Comparison of ENCODE assay signal across 31 cellular contexts in genomic region chr1:25532970-25533369, GRCh38.
"Had no signal": no experiment of that assay in that cellular context is flagged by ENCODE, and none has a peak within 500 bp of the region (broad histone marks: within the 10 kb centered on the region; RNA-seq: fewer than 3 reads in every experiment).

No MANE protein-coding gene starts in this region.

- DNase-seq: activated CD4-positive, alpha-beta T cell treated with anti-CD3 and anti-CD28 coated beads for 48 hours; activated CD4-positive, alpha-beta T cell treated with anti-CD3 and anti-CD28 coated beads, Interleukin-2, amount 50 U/mL, for 48 hours; activated CD8-positive, alpha-beta memory T cell treated with anti-CD3 and anti-CD28 coated beads for 24 hours; activated effector memory CD4-positive, alpha-beta T cell treated with anti-CD3 and anti-CD28 coated beads, Interleukin-2, amount 50 U/mL, for 16 hours; activated naive CD4-positive, alpha-beta T cell treated with anti-CD3 and anti-CD28 coated beads for 36 hours; activated naive CD8-positive, alpha-beta T cell treated with anti-CD3 and anti-CD28 coated beads, Interleukin-2, amount 10 ng/mL, durations not matched to agents 7 days and 5 days; dorsolateral prefrontal cortex; effector memory CD4-positive, alpha-beta T cell; heart left ventricle; hypothalamus; immature natural killer cell; kidney; left colon; mammary epithelial cell; nephron progenitor cell; nucleus accumbens; psoas muscle; stimulated activated CD4-positive, alpha-beta T cell treated with anti-CD3 and anti-CD28 coated beads, Interleukin-1b, Interleukin-23, amount 100 ng/mL, for 48 hours; stimulated activated CD4-positive, alpha-beta T cell treated with anti-CD3 and anti-CD28 coated beads, Interleukin-4, amount 100 ng/mL, for 4 hours; stimulated activated CD8-positive, alpha-beta memory T cell treated with anti-CD3 and anti-CD28 coated beads, Interleukin-4, amount 100 ng/mL, for 48 hours; stimulated activated naive CD8-positive, alpha-beta T cell treated with anti-CD3 and anti-CD28 coated beads, Interleukin-15, amount 100 ng/mL, for 72 hours; substantia nigra; thyroid gland; upper lobe of left lung had no signal

- H3K4me3 ChIP-seq: ascending aorta, coronary artery, dorsolateral prefrontal cortex, heart left ventricle, psoas muscle, smooth muscle cell, thyroid gland, upper lobe of left lung, vagina had no signal

- H3K36me3 ChIP-seq: ascending aorta, brain microvascular endothelial cell, heart left ventricle, thyroid gland, upper lobe of left lung, vagina had no signal

- H3K27ac ChIP-seq: ascending aorta, brain microvascular endothelial cell, coronary artery, heart left ventricle, parathyroid adenoma, psoas muscle, thyroid gland, upper lobe of left lung, vagina had no signal

- H3K4me1 ChIP-seq: heart left ventricle, parathyroid adenoma, psoas muscle, upper lobe of left lung had no signal

- ATAC-seq: left colon; psoas muscle; stimulated activated memory B cell treated with anti-CD40 and anti-IgM and Interleukin-4, amounts not matched to agents 10 μg/mL and 1 μg/mL and 100 μg/mL, for 72 hours; stimulated activated naive CD8-positive, alpha-beta T cell treated with anti-CD3 and anti-CD28 coated beads, Interleukin-15, amount 100 ng/mL, for 72 hours had no signal

- H3K9me3 ChIP-seq: ascending aorta, heart left ventricle, psoas muscle, thyroid gland, upper lobe of left lung, vagina had no signal

- H3K27me3 ChIP-seq: ascending aorta, brain microvascular endothelial cell, dorsolateral prefrontal cortex, heart left ventricle, thyroid gland, upper lobe of left lung, vagina had no signal
